Comparison of ENCODE assay signal across 2 cellular contexts in the genomic region with DNA sequence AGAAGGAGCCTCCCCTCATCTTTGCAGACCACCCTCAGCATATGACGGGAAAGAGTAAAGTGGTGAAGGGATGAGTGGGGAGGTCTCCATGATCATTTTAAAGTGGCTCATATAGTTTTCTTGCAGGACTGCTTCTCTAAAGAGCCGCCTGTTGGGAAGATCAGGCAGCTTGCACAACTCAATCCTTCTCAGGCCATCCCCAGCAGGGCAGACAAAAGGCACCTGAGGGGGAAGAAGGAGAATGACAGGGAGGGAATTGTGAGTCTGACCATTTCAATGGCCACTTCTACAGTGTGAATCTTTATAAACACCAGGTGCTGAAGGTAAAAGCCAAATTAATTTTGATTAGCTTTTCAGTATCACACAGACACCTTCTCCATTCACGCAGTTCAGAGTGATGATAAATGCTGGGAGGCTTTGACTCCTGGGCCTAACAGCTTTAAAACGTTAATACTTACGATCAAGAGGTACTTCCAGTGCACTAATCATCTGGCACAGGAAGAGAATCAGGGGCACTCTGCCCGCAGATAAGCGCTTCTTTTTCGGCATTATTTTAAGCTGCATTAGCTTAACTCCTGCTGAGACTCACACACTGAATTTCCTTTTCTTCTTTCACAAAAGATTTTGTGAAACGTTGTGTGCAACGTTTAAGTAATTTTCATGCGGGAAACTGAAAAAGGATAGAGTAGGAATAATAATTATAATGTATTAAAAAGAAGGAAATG.
TF ChIP-seq lines count a peak whose summit lies in the region.

No MANE protein-coding gene starts in this region.

TF ChIP-seq in WTC11, 78 proteins besides CTCF, POLR2A, EP300 and RAD21 (continued from another document):
- TF ChIP-seq, protein P1, sequence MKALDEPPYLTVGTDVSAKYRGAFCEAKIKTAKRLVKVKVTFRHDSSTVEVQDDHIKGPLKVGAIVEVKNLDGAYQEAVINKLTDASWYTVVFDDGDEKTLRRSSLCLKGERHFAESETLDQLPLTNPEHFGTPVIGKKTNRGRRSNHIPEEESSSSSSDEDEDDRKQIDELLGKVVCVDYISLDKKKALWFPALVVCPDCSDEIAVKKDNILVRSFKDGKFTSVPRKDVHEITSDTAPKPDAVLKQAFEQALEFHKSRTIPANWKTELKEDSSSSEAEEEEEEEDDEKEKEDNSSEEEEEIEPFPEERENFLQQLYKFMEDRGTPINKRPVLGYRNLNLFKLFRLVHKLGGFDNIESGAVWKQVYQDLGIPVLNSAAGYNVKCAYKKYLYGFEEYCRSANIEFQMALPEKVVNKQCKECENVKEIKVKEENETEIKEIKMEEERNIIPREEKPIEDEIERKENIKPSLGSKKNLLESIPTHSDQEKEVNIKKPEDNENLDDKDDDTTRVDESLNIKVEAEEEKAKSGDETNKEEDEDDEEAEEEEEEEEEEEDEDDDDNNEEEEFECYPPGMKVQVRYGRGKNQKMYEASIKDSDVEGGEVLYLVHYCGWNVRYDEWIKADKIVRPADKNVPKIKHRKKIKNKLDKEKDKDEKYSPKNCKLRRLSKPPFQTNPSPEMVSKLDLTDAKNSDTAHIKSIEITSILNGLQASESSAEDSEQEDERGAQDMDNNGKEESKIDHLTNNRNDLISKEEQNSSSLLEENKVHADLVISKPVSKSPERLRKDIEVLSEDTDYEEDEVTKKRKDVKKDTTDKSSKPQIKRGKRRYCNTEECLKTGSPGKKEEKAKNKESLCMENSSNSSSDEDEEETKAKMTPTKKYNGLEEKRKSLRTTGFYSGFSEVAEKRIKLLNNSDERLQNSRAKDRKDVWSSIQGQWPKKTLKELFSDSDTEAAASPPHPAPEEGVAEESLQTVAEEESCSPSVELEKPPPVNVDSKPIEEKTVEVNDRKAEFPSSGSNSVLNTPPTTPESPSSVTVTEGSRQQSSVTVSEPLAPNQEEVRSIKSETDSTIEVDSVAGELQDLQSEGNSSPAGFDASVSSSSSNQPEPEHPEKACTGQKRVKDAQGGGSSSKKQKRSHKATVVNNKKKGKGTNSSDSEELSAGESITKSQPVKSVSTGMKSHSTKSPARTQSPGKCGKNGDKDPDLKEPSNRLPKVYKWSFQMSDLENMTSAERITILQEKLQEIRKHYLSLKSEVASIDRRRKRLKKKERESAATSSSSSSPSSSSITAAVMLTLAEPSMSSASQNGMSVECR (CRISPR knock-in tag; IDR thresholded peaks at IDR 0.05; ENCODE audit: borderline replicate concordance): no peak
- TF ChIP-seq NFYB (CRISPR knock-in tag; conservative IDR thresholded peaks at IDR 0.05; ENCODE audit: low read depth): no peak
- TF ChIP-seq NR1H2 (CRISPR knock-in tag; IDR thresholded peaks at IDR 0.05): no peak
- no peak for TF ChIP-seq ETV6 (CRISPR knock-in tag; IDR thresholded peaks at IDR 0.05)
- TF ChIP-seq HMGA2 (CRISPR knock-in tag; IDR thresholded peaks at IDR 0.05): no peak
- TF ChIP-seq, protein P2, sequence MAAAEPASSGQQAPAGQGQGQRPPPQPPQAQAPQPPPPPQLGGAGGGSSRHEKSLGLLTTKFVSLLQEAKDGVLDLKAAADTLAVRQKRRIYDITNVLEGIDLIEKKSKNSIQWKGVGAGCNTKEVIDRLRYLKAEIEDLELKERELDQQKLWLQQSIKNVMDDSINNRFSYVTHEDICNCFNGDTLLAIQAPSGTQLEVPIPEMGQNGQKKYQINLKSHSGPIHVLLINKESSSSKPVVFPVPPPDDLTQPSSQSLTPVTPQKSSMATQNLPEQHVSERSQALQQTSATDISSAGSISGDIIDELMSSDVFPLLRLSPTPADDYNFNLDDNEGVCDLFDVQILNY (CRISPR knock-in tag; IDR thresholded peaks at IDR 0.05): no peak
- TF ChIP-seq, protein P3, sequence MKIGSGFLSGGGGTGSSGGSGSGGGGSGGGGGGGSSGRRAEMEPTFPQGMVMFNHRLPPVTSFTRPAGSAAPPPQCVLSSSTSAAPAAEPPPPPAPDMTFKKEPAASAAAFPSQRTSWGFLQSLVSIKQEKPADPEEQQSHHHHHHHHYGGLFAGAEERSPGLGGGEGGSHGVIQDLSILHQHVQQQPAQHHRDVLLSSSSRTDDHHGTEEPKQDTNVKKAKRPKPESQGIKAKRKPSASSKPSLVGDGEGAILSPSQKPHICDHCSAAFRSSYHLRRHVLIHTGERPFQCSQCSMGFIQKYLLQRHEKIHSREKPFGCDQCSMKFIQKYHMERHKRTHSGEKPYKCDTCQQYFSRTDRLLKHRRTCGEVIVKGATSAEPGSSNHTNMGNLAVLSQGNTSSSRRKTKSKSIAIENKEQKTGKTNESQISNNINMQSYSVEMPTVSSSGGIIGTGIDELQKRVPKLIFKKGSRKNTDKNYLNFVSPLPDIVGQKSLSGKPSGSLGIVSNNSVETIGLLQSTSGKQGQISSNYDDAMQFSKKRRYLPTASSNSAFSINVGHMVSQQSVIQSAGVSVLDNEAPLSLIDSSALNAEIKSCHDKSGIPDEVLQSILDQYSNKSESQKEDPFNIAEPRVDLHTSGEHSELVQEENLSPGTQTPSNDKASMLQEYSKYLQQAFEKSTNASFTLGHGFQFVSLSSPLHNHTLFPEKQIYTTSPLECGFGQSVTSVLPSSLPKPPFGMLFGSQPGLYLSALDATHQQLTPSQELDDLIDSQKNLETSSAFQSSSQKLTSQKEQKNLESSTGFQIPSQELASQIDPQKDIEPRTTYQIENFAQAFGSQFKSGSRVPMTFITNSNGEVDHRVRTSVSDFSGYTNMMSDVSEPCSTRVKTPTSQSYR (CRISPR knock-in tag; IDR thresholded peaks at IDR 0.05): no peak
- TF ChIP-seq, protein P4, sequence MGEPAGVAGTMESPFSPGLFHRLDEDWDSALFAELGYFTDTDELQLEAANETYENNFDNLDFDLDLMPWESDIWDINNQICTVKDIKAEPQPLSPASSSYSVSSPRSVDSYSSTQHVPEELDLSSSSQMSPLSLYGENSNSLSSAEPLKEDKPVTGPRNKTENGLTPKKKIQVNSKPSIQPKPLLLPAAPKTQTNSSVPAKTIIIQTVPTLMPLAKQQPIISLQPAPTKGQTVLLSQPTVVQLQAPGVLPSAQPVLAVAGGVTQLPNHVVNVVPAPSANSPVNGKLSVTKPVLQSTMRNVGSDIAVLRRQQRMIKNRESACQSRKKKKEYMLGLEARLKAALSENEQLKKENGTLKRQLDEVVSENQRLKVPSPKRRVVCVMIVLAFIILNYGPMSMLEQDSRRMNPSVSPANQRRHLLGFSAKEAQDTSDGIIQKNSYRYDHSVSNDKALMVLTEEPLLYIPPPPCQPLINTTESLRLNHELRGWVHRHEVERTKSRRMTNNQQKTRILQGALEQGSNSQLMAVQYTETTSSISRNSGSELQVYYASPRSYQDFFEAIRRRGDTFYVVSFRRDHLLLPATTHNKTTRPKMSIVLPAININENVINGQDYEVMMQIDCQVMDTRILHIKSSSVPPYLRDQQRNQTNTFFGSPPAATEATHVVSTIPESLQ (CRISPR knock-in tag; IDR thresholded peaks at IDR 0.05): no peak
- no peak for TF ChIP-seq NR2C2 (CRISPR knock-in tag; IDR thresholded peaks at IDR 0.05)
- TF ChIP-seq GABPB1 (CRISPR knock-in tag; IDR thresholded peaks at IDR 0.05): no peak
- TF ChIP-seq CBFB (CRISPR knock-in tag; IDR thresholded peaks at IDR 0.05; ENCODE audit: low read depth): no peak
- TF ChIP-seq JUN (CRISPR knock-in tag; IDR thresholded peaks at IDR 0.05): no peak
- TF ChIP-seq, protein P5, sequence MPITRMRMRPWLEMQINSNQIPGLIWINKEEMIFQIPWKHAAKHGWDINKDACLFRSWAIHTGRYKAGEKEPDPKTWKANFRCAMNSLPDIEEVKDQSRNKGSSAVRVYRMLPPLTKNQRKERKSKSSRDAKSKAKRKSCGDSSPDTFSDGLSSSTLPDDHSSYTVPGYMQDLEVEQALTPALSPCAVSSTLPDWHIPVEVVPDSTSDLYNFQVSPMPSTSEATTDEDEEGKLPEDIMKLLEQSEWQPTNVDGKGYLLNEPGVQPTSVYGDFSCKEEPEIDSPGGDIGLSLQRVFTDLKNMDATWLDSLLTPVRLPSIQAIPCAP (CRISPR knock-in tag; IDR thresholded peaks at IDR 0.05): no peak

TF ChIP-seq in SK-N-SH treated with all-trans-retinoic acid at 6 μM for 48 hours, 23 proteins besides CTCF, POLR2A, EP300 and RAD21 (continued from another document):
- TF ChIP-seq, protein P6, sequence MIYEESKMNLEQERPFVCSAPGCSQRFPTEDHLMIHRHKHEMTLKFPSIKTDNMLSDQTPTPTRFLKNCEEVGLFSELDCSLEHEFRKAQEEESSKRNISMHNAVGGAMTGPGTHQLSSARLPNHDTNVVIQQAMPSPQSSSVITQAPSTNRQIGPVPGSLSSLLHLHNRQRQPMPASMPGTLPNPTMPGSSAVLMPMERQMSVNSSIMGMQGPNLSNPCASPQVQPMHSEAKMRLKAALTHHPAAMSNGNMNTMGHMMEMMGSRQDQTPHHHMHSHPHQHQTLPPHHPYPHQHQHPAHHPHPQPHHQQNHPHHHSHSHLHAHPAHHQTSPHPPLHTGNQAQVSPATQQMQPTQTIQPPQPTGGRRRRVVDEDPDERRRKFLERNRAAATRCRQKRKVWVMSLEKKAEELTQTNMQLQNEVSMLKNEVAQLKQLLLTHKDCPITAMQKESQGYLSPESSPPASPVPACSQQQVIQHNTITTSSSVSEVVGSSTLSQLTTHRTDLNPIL (CRISPR knock-in tag; IDR thresholded peaks at IDR 0.05; ENCODE audit: low read depth): no peak
